8 cellular contexts compared by ENCODE assay signal in genomic region chr5:123460296-123460729, GRCh38. TPM values are rescaled to one million over a fixed set of nuclear protein-coding genes. Genes with fewer than 3 reads are reported as not detected.
A peak's percentile ranks its signal among the peaks of the same experiment; 100 is the strongest.
DNase-seq lines count a peak whose midpoint lies in the region; ATAC-seq lines count a peak whose summit lies in the region.

No MANE protein-coding gene starts in this region.

- H3K4me3 Mint-ChIP-seq in activated CD4-positive, alpha-beta T cell treated with anti-CD3 and anti-CD28 coated beads, Interleukin-2, amount 10 ng/mL, durations not matched to agents 24 days and 14 days, result peak overlapping the region; percentile 6
- H3K4me3 Mint-ChIP-seq in effector memory CD8-positive, alpha-beta T cell, result no peak overlapping the region

- no peaks in the 10 kb centered on the region for H3K27me3 Mint-ChIP-seq in activated CD4-positive, alpha-beta T cell treated with anti-CD3 and anti-CD28 coated beads, Interleukin-2, amount 10 ng/mL, durations not matched to agents 24 days and 14 days
- H3K27me3 Mint-ChIP-seq in effector memory CD8-positive, alpha-beta T cell, result no peaks in the 10 kb centered on the region

- intact Hi-C loops in activated CD4-positive, alpha-beta T cell treated with anti-CD3 and anti-CD28 coated beads, Interleukin-2, amount 10 ng/mL, durations not matched to agents 24 days and 14 days (cut with micrococcal nuclease), result loop anchor here (1.0 kb wide), 5 partner anchors 12 to 56 kb away; partner anchors contain the start of genes CEP120 and CSNK1G3

- peak; percentile 70 for DNase-seq in activated CD4-positive, alpha-beta T cell treated with anti-CD3 and anti-CD28 coated beads, Interleukin-2, amount 10 ng/mL, durations not matched to agents 24 days and 14 days
- no peak for DNase-seq in activated CD4-positive, alpha-beta T cell treated with anti-CD3 and anti-CD28 coated beads for 1 hour
- DNase-seq in RPMI7951 (ENCODE audit: low read depth), result peak; percentile 1
- no peak for DNase-seq in effector memory CD8-positive, alpha-beta T cell
- peak; percentile 12 to 48 for DNase-seq in stimulated activated CD4-positive, alpha-beta T cell treated with anti-CD3 and anti-CD28 coated beads, Interleukin-2, amount 100 ng/mL, for 24 hours
- DNase-seq in NCI-H748 (lab: John Stamatoyannopoulos, UW; ENCODE audit: unreplicated experiment), result no peak
- no peak for DNase-seq in NCI-H2081 (lab: John Stamatoyannopoulos, UW)

- H3K9me3 Mint-ChIP-seq in activated CD4-positive, alpha-beta T cell treated with anti-CD3 and anti-CD28 coated beads, Interleukin-2, amount 10 ng/mL, durations not matched to agents 24 days and 14 days, result peaks cover 3% of the 10 kb centered on the region
- no peaks in the 10 kb centered on the region for H3K9me3 Mint-ChIP-seq in effector memory CD8-positive, alpha-beta T cell

- H3K27ac Mint-ChIP-seq in activated CD4-positive, alpha-beta T cell treated with anti-CD3 and anti-CD28 coated beads, Interleukin-2, amount 10 ng/mL, durations not matched to agents 24 days and 14 days, result peak overlapping the region; percentile 81
- H3K27ac Mint-ChIP-seq in effector memory CD8-positive, alpha-beta T cell, result no peak overlapping the region

- no peaks in the 10 kb centered on the region for H3K36me3 Mint-ChIP-seq in activated CD4-positive, alpha-beta T cell treated with anti-CD3 and anti-CD28 coated beads, Interleukin-2, amount 10 ng/mL, durations not matched to agents 24 days and 14 days (ENCODE audit: low read depth)
- no peaks in the 10 kb centered on the region for H3K36me3 Mint-ChIP-seq in effector memory CD8-positive, alpha-beta T cell (ENCODE audit: insufficient read depth)

- peaks cover 8% of the 10 kb centered on the region for H3K4me1 Mint-ChIP-seq in activated CD4-positive, alpha-beta T cell treated with anti-CD3 and anti-CD28 coated beads, Interleukin-2, amount 10 ng/mL, durations not matched to agents 24 days and 14 days
- no peaks in the 10 kb centered on the region for H3K4me1 Mint-ChIP-seq in effector memory CD8-positive, alpha-beta T cell (ENCODE audit: low read depth in 2 of 2)

- ATAC-seq in effector memory CD8-positive, alpha-beta T cell (replicated peaks), result peak; percentile 73
- ATAC-seq in HG03159 (IDR thresholded peaks at IDR 0.05; ENCODE audit: unreplicated experiment), result no peak

RNA-seq across cellular contexts. Expression of gene CEP120, which starts 37.1 kb away (rescaled TPM):
- total RNA-seq in activated CD4-positive, alpha-beta T cell treated with anti-CD3 and anti-CD28 coated beads, Interleukin-2, amount 10 ng/mL, durations not matched to agents 24 days and 14 days, result 28.6 and 31.6 TPM in 2 replicates
- total RNA-seq in RPMI7951 (2014; rRNA removed; shearing (Covaris generic)), result 19.2 and 19.4 TPM in 2 replicates

RNA-seq across cellular contexts. Expression of gene CSNK1G3, which starts 51.7 kb away (rescaled TPM):
- total RNA-seq in activated CD4-positive, alpha-beta T cell treated with anti-CD3 and anti-CD28 coated beads, Interleukin-2, amount 10 ng/mL, durations not matched to agents 24 days and 14 days, result 36.6 and 40.0 TPM in 2 replicates
- 31.9 and 35.7 TPM in 2 replicates for total RNA-seq in RPMI7951 (2014; rRNA removed; shearing (Covaris generic))

Comparison
In these comparisons a context has a peak if more than half of its experiments do, and no peak if none do; other contexts are left out.
1. DNase-seq: peak in activated CD4-positive, alpha-beta T cell treated with anti-CD3 and anti-CD28 coated beads, Interleukin-2, amount 10 ng/mL, durations not matched to agents 24 days and 14 days (single experiment), RPMI7951 (single experiment) and stimulated activated CD4-positive, alpha-beta T cell treated with anti-CD3 and anti-CD28 coated beads, Interleukin-2, amount 100 ng/mL, for 24 hours (2 of 2); none in activated CD4-positive, alpha-beta T cell treated with anti-CD3 and anti-CD28 coated beads for 1 hour (single experiment), effector memory CD8-positive, alpha-beta T cell (0 of 3), NCI-H748 (single experiment) and NCI-H2081 (0 of 2).